32 cellular contexts compared by ENCODE assay signal in genomic region chr11:120489799-120490198, GRCh38. TPM values are rescaled to one million over a fixed set of nuclear protein-coding genes. Genes with fewer than 3 reads are reported as not detected.
"Had no signal": no experiment of that assay in that cellular context is flagged by ENCODE, and none has a peak within 500 bp of the region (broad histone marks: within the 10 kb centered on the region; RNA-seq: fewer than 3 reads in every experiment).

No MANE protein-coding gene starts in this region.

- H3K4me1 ChIP-seq: adrenal gland, body of pancreas, esophagus muscularis mucosa, foreskin keratinocyte, gastrocnemius medialis had no signal

- ATAC-seq: activated CD4-positive, alpha-beta T cell treated with anti-CD3 and anti-CD28 coated beads for 36 hours; activated CD8-positive, alpha-beta memory T cell treated with anti-CD3 and anti-CD28 coated beads, Interleukin-2, amount 10 ng/mL, durations not matched to agents 7 days and 5 days; activated CD8-positive, alpha-beta T cell treated with anti-CD3 and anti-CD28 coated beads, Interleukin-2, amount 10 ng/mL, durations not matched to agents 7 days and 5 days; activated naive CD8-positive, alpha-beta T cell treated with anti-CD3 and anti-CD28 coated beads, Interleukin-2, amount 50 U/mL, for 24 hours; body of pancreas; effector memory CD8-positive, alpha-beta T cell; foreskin keratinocyte; gastrocnemius medialis; heart left ventricle; T-helper 17 cell had no signal

- H3K4me3 ChIP-seq: adrenal gland, body of pancreas, esophagus muscularis mucosa, gastrocnemius medialis, heart left ventricle had no signal

- H3K9me3 ChIP-seq: adrenal gland, body of pancreas, esophagus muscularis mucosa, gastrocnemius medialis, heart left ventricle had no signal

- DNase-seq: activated CD4-positive, alpha-beta memory T cell treated with anti-CD3 and anti-CD28 coated beads for 36 hours; activated CD4-positive, alpha-beta T cell treated with anti-CD3 and anti-CD28 coated beads for 36 hours; activated CD4-positive, alpha-beta T cell treated with anti-CD3 and anti-CD28 coated beads, Interleukin-2, amount 10 ng/mL, durations not matched to agents 24 days and 14 days; activated CD4-positive, CD25-positive, alpha-beta regulatory T cell; activated CD4-positive, CD25-positive, alpha-beta regulatory T cell treated with anti-CD3 and anti-CD28 coated beads, Interleukin-2, amount 50 U/mL, for 72 hours; activated CD8-positive, alpha-beta memory T cell treated with anti-CD3 and anti-CD28 coated beads, Interleukin-2, amount 10 ng/mL, durations not matched to agents 7 days and 5 days; activated CD8-positive, alpha-beta memory T cell treated with anti-CD3 and anti-CD28 coated beads, Interleukin-2, amount 50 U/mL, for 4 hours; activated CD8-positive, alpha-beta T cell treated with anti-CD3 and anti-CD28 coated beads, Interleukin-2, amount 10 ng/mL, durations not matched to agents 7 days and 5 days; activated effector memory CD4-positive, alpha-beta T cell treated with anti-CD3 and anti-CD28 coated beads, Interleukin-2, amount 50 U/mL, for 16 hours; activated naive CD4-positive, alpha-beta T cell treated with anti-CD3 and anti-CD28 coated beads for 36 hours; activated naive CD8-positive, alpha-beta T cell treated with anti-CD3 and anti-CD28 coated beads for 36 hours; activated naive CD8-positive, alpha-beta T cell treated with anti-CD3 and anti-CD28 coated beads, Interleukin-2, amount 50 U/mL, for 24 hours; activated T-cell treated with anti-CD3 and anti-CD28 coated beads, Interleukin-2, amount 50 U/mL, for 1 hour; activated T-cell treated with anti-CD3 and anti-CD28 coated beads, Interleukin-2, amount 50 U/mL, for 48 hours; adrenal gland; amygdala; aorta; body of pancreas; caudate nucleus; cortex of kidney; dermis blood vessel endothelial cell; effector CD4-positive, alpha-beta T cell; effector memory CD8-positive, alpha-beta T cell; erythroblast; foreskin keratinocyte; gastrocnemius medialis; glutamatergic neuron; heart left ventricle; T-helper 17 cell; T1000 had no signal

- H3K27ac ChIP-seq: adrenal gland, body of pancreas, esophagus muscularis mucosa, foreskin keratinocyte, gastrocnemius medialis, heart left ventricle had no signal

RNA-seq across cellular contexts. Expression of gene GRIK4, which starts 21.7 kb away (rescaled TPM):
- total RNA-seq: activated CD4-positive, alpha-beta memory T cell treated with anti-CD3 and anti-CD28 coated beads for 36 hours; activated CD4-positive, alpha-beta T cell treated with anti-CD3 and anti-CD28 coated beads for 36 hours; activated CD8-positive, alpha-beta T cell treated with anti-CD3 and anti-CD28 coated beads, Interleukin-2, amount 10 ng/mL, durations not matched to agents 7 days and 5 days; activated naive CD4-positive, alpha-beta T cell treated with anti-CD3 and anti-CD28 coated beads for 36 hours; activated T-helper 2 cell treated with anti-CD3 and anti-CD28 coated beads, Interferon-gamma antibody, Interleukin-2, Interleukin-4, amounts not matched to agents 10 μg/mL and 5 μg/mL and 100 μg/mL, durations not matched to agents 14 hours and 24 hours and 36 hours; aorta; body of pancreas; foreskin keratinocyte had no signal
